27 cellular contexts compared by ENCODE assay signal in the genomic region with DNA sequence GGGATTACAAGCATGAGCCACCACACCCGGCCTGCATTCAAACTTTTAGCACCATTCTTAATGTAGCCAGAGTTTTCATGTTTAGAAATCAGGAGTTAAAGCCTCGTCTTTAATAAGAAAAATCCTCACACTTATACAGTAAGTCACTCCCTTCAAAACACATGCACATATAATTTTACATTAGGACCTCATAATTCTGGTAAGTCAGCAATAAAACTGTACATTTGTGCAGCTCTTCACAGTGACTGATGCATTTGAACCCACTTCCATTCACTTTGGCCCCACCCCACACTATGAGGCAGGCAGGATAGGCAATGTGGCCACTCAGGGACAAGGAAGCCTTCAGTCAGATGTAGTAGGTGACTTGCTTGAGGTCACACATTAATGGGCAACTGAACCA.
"Had no signal": no experiment of that assay in that cellular context is flagged by ENCODE, and none has a peak within 500 bp of the region (broad histone marks: within the 10 kb centered on the region; RNA-seq: fewer than 3 reads in every experiment).

No MANE protein-coding gene starts in this region.

- H3K9me3 ChIP-seq: left lung, lower lobe of right lung, psoas muscle, testis, thyroid gland, transverse colon, upper lobe of left lung had no signal

- H3K27ac Mint-ChIP-seq: immature natural killer cell; naive thymus-derived CD8-positive, alpha-beta T cell; nephron progenitor cell; stimulated activated memory B cell treated with anti-CD40 and anti-IgM and Interleukin-4, amounts not matched to agents 10 μg/mL and 1 μg/mL and 100 μg/mL, for 72 hours; stimulated activated naive CD8-positive, alpha-beta T cell treated with anti-CD3 and anti-CD28 coated beads, Interleukin-15, amount 100 ng/mL, for 72 hours had no signal

- H3K27ac ChIP-seq: left lung, lower lobe of right lung, parathyroid adenoma, psoas muscle, testis, thyroid gland, transverse colon, upper lobe of left lung had no signal

- H2AFZ ChIP-seq: parathyroid adenoma had no signal

- H3K4me3 ChIP-seq: left lung, lower lobe of right lung, psoas muscle, smooth muscle cell, testis, thyroid gland, transverse colon, upper lobe of left lung had no signal

- H3K9me3 Mint-ChIP-seq: nephron progenitor cell; stimulated activated memory B cell treated with anti-CD40 and anti-IgM and Interleukin-4, amounts not matched to agents 10 μg/mL and 1 μg/mL and 100 μg/mL, for 72 hours; stimulated activated naive CD8-positive, alpha-beta T cell treated with anti-CD3 and anti-CD28 coated beads, Interleukin-15, amount 100 ng/mL, for 72 hours had no signal

- DNase-seq: hippocampal formation; immature natural killer cell; kidney; left colon; left lung; lower lobe of right lung; mammary epithelial cell; mesenchymal stem cell; naive thymus-derived CD8-positive, alpha-beta T cell; nephron progenitor cell; nucleus accumbens; psoas muscle; stimulated activated CD4-positive, alpha-beta T cell treated with anti-CD3 and anti-CD28 coated beads, Interleukin-1b, Interleukin-23, amount 100 ng/mL, for 48 hours; stimulated activated CD4-positive, alpha-beta T cell treated with anti-CD3 and anti-CD28 coated beads, Interleukin-2, amount 100 ng/mL, for 48 hours; stimulated activated CD4-positive, alpha-beta T cell treated with anti-CD3 and anti-CD28 coated beads, Interleukin-4, amount 100 ng/mL, for 4 hours; stimulated activated CD8-positive, alpha-beta memory T cell treated with anti-CD3 and anti-CD28 coated beads, Interleukin-4, amount 100 ng/mL, for 48 hours; stimulated activated naive CD4-positive, alpha-beta T cell treated with Interleukin-2 at 50 U/mL for 16 hours; stimulated activated naive CD8-positive, alpha-beta T cell treated with anti-CD3 and anti-CD28 coated beads, Interleukin-15, amount 100 ng/mL, for 72 hours; testis; thyroid gland; transverse colon; upper lobe of left lung had no signal

- H3K4me1 ChIP-seq: parathyroid adenoma had no signal

- H3K4me3 Mint-ChIP-seq: nephron progenitor cell; stimulated activated memory B cell treated with anti-CD40 and anti-IgM and Interleukin-4, amounts not matched to agents 10 μg/mL and 1 μg/mL and 100 μg/mL, for 72 hours; stimulated activated naive CD8-positive, alpha-beta T cell treated with anti-CD3 and anti-CD28 coated beads, Interleukin-15, amount 100 ng/mL, for 72 hours had no signal

- H3K9ac ChIP-seq: parathyroid adenoma had no signal

- H3K36me3 ChIP-seq: left lung, lower lobe of right lung, thyroid gland, transverse colon, upper lobe of left lung had no signal

- H3K4me1 Mint-ChIP-seq: nephron progenitor cell had no signal

- FAIRE-seq: islet of Langerhans, kidney, urothelium cell line had no signal

- ATAC-seq: left colon; left lung; lower lobe of right lung; naive thymus-derived CD8-positive, alpha-beta T cell; psoas muscle; stimulated activated memory B cell treated with anti-CD40 and anti-IgM and Interleukin-4, amounts not matched to agents 10 μg/mL and 1 μg/mL and 100 μg/mL, for 72 hours; stimulated activated naive CD8-positive, alpha-beta T cell treated with anti-CD3 and anti-CD28 coated beads, Interleukin-15, amount 100 ng/mL, for 72 hours had no signal

- H3K36me3 Mint-ChIP-seq: immature natural killer cell; stimulated activated memory B cell treated with anti-CD40 and anti-IgM and Interleukin-4, amounts not matched to agents 10 μg/mL and 1 μg/mL and 100 μg/mL, for 72 hours had no signal

- H3K27me3 ChIP-seq: testis had no signal

- H3K79me2 ChIP-seq: parathyroid adenoma had no signal

- H3K4me2 ChIP-seq: smooth muscle cell had no signal
